24 cellular contexts compared by ENCODE assay signal in genomic region chr15:80498652-80499051, GRCh38.
DNase-seq lines count a peak whose midpoint lies in the region; ATAC-seq, FAIRE-seq and TF ChIP-seq lines count a peak whose summit lies in the region.
"Had no signal": no experiment of that assay in that cellular context is flagged by ENCODE, and none has a peak within 500 bp of the region (broad histone marks: within the 10 kb centered on the region; RNA-seq: fewer than 3 reads in every experiment).

No MANE protein-coding gene starts in this region.

- H3K4me1 ChIP-seq in astrocyte (ENCODE audit: insufficient read depth, low read length) (peaks cover 17% of the 10 kb centered on the region), esophagus muscularis mucosa (peaks cover 3 to 53% (median 35%) of the 10 kb centered on the region in 4 donors), uterus (no peaks in the 10 kb centered on the region), HepG2 (ENCODE audit: insufficient read depth, low read length) (peaks cover 31% of the 10 kb centered on the region)

- H3K27me3 Mint-ChIP-seq in astrocyte (ENCODE audit: low read depth, unreplicated experiment) (no peaks in the 10 kb centered on the region), nephron (ENCODE audit: low read depth) (peaks cover 4% of the 10 kb centered on the region)
- H3K27me3 Mint-ChIP-seq: CD4-positive, CD25-positive, alpha-beta regulatory T cell had no signal

- H3K9me3 ChIP-seq in astrocyte (ENCODE audit: insufficient read depth, low read depth, low read length) (no peaks in the 10 kb centered on the region), esophagus muscularis mucosa (no peaks in the 10 kb centered on the region), uterus (no peaks in the 10 kb centered on the region), HepG2 (ENCODE audit: low read length) (no peaks in the 10 kb centered on the region)
- H3K9me3 ChIP-seq: BLaER1, SJCRH30 had no signal

- no peak overlapping the region for H2AFZ ChIP-seq in astrocyte (ENCODE audit: low read depth, low read length)
- H2AFZ ChIP-seq in HepG2 (ENCODE audit: low read length): no peak overlapping the region
- H2AFZ ChIP-seq: PC-9 had no signal

- no peaks in the 10 kb centered on the region for H3K36me3 Mint-ChIP-seq in astrocyte (ENCODE audit: low read depth, unreplicated experiment)
- peaks cover 6% of the 10 kb centered on the region for H3K36me3 Mint-ChIP-seq in nephron (ENCODE audit: low read depth)
- H3K36me3 Mint-ChIP-seq: IgD-negative memory B cell had no signal

- H3K4me3 ChIP-seq in astrocyte (ENCODE audit: insufficient read depth, low read depth, low read length): no peak overlapping the region
- no peak overlapping the region for H3K4me3 ChIP-seq in esophagus muscularis mucosa
- H3K4me3 ChIP-seq in uterus: no peak overlapping the region
- no peak overlapping the region for H3K4me3 ChIP-seq in HepG2 (replicated peaks in 1 of 3; ENCODE audit: insufficient read depth in 1 of 3, low read depth in 2 of 3, low read length in 3 of 3)
- H3K4me3 ChIP-seq: BLaER1, PC-9, SJCRH30 had no signal

- H3K36me3 ChIP-seq in astrocyte (ENCODE audit: insufficient read depth, low read length) (no peaks in the 10 kb centered on the region), esophagus muscularis mucosa (no peaks in the 10 kb centered on the region), uterus (no peaks in the 10 kb centered on the region), HepG2 (replicated peaks in 1 of 2; ENCODE audit: control insufficient read depth in 1 of 2, insufficient read depth in 2 of 2, low read length in 2 of 2) (no peaks in the 10 kb centered on the region)
- H3K36me3 ChIP-seq: SJCRH30 had no signal

- no peak for ATAC-seq in HG03571 (IDR thresholded peaks at IDR 0.05; ENCODE audit: unreplicated experiment)
- ATAC-seq in HepG2: no peak
- no peak for ATAC-seq in HG02678 (IDR thresholded peaks at IDR 0.05; ENCODE audit: unreplicated experiment)
- ATAC-seq: Right ventricle myocardium inferior had no signal

- H3K4me1 Mint-ChIP-seq in astrocyte (ENCODE audit: low read depth, unreplicated experiment): peaks cover 36% of the 10 kb centered on the region
- H3K4me1 Mint-ChIP-seq in nephron: peaks cover 83% of the 10 kb centered on the region
- H3K4me1 Mint-ChIP-seq: CD4-positive, CD25-positive, alpha-beta regulatory T cell; IgD-negative memory B cell had no signal

- no peak for TF ChIP-seq CTCF in astrocyte (IDR thresholded peaks at IDR 0.05; ENCODE audit: insufficient read depth, low read depth, low read length)
- TF ChIP-seq CTCF in esophagus muscularis mucosa (IDR thresholded peaks at IDR 0.05): no peak
- no peak for TF ChIP-seq CTCF in nephron (IDR thresholded peaks at IDR 0.05; ENCODE audit: unreplicated experiment in 3 of 3)
- TF ChIP-seq CTCF in uterus (IDR thresholded peaks at IDR 0.05): no peak
- no peak for TF ChIP-seq CTCF in HepG2 (CRISPR knock-in tag; IDR thresholded peaks at IDR 0.05)

- no peak overlapping the region for H3K27ac ChIP-seq in astrocyte (ENCODE audit: low read depth, low read length)
- no peak overlapping the region for H3K27ac ChIP-seq in esophagus muscularis mucosa (replicated peaks in 1 of 4)
- peak overlapping the region; percentile 18 to 31 for H3K27ac ChIP-seq in uterus
- no peak overlapping the region for H3K27ac ChIP-seq in HepG2 (ENCODE audit: extremely low read length, insufficient read depth, low read length)
- H3K27ac ChIP-seq: BLaER1, KMS-11, PC-9, SJCRH30 had no signal

- H3K9ac ChIP-seq in astrocyte (ENCODE audit: low read length): no peak overlapping the region
- H3K9ac ChIP-seq in HepG2 (ENCODE audit: insufficient read depth, low read depth, low read length): no peak overlapping the region
- H3K9ac ChIP-seq: BLaER1, KMS-11 had no signal

- CTCF ChIA-PET in HepG2 (lab: Yijun Ruan, JAX; ENCODE audit: low intra/inter-chr PET ratio, low total read pairs): no interaction called here

- DNase-seq in astrocyte (ENCODE audit: low read depth) (no peak), esophagus muscularis mucosa (ENCODE audit: extremely low spot score) (peak; percentile 31), uterus (no peak), HepG2 (ENCODE audit: low spot score) (no peak)
- DNase-seq: CD4-positive, CD25-positive, alpha-beta regulatory T cell; DMS153; DND-41; MM.1S; NCI-H1694; NCI-H2029 treated with DMSO at 0.1 percent for 48 hours; NCI-H2227 treated with DMSO at 0.1 percent for 48 hours; NCI-H526 treated with DMSO at 0.1 percent for 48 hours; PC-9; SJCRH30 had no signal

- H4K20me1 ChIP-seq in astrocyte (ENCODE audit: insufficient read depth, low read length) (no peaks in the 10 kb centered on the region), HepG2 (ENCODE audit: insufficient read depth, low read length) (no peaks in the 10 kb centered on the region)
- H4K20me1 ChIP-seq: BLaER1 had no signal

- TF ChIP-seq POLR2A in esophagus muscularis mucosa (IDR thresholded peaks at IDR 0.05; ENCODE audit: low read depth) (no peak), uterus (IDR thresholded peaks at IDR 0.05) (no peak), HepG2 (IDR thresholded peaks at IDR 0.05; ENCODE audit: insufficient read depth in 1 of 2, low read depth in 2 of 2, low read length in 2 of 2) (no peak)

- H3K27ac Mint-ChIP-seq in astrocyte (ENCODE audit: unreplicated experiment): peak overlapping the region; percentile 59
- peak overlapping the region in 2 of 3 experiments; percentile 22 to 50 for H3K27ac Mint-ChIP-seq in nephron
- H3K27ac Mint-ChIP-seq: CD4-positive, CD25-positive, alpha-beta regulatory T cell; IgD-negative memory B cell had no signal

- H3K27me3 ChIP-seq in astrocyte (ENCODE audit: insufficient read depth, low read length) (no peaks in the 10 kb centered on the region), esophagus muscularis mucosa (no peaks in the 10 kb centered on the region), uterus (no peaks in the 10 kb centered on the region), HepG2 (ENCODE audit: control insufficient read depth in 1 of 2, insufficient read depth in 2 of 2, low read length in 2 of 2) (no peaks in the 10 kb centered on the region)
- H3K27me3 ChIP-seq: BLaER1 had no signal

- TF ChIP-seq EP300 in esophagus muscularis mucosa (IDR thresholded peaks at IDR 0.05): no peak
- no peak for TF ChIP-seq EP300 in HepG2 (IDR thresholded peaks at IDR 0.05; ENCODE audit: low read depth in 2 of 2, low read length in 2 of 2)
- no peak for TF ChIP-seq EP300 in HepG2 (CRISPR knock-in tag; IDR thresholded peaks at IDR 0.05; ENCODE audit: borderline replicate concordance)

- no peak overlapping the region for H3K4me3 Mint-ChIP-seq in astrocyte (ENCODE audit: unreplicated experiment)
- no peak overlapping the region for H3K4me3 Mint-ChIP-seq in nephron
- H3K4me3 Mint-ChIP-seq: CD4-positive, CD25-positive, alpha-beta regulatory T cell had no signal

- in situ Hi-C loops in HepG2 (cut with HindIII; ENCODE audit: extremely low pct_ligation_motif_present, low pct_unique_long_range_greater_than_20kb): no loop called here

- 77% methylated on average over 4 of the region's 4 CpGs for WGBS in esophagus muscularis mucosa
- 86% methylated on average over 4 of the region's 4 CpGs for WGBS in HepG2 (ENCODE audit: low lambda C conversion rate)

- FAIRE-seq in astrocyte (lab: Jason Lieb, UNC): no peak
- FAIRE-seq in HepG2 (lab: Jason Lieb, UNC): no peak
- FAIRE-seq: A204.1, GM12892, GM19239 had no signal

- H3K79me2 ChIP-seq in astrocyte (ENCODE audit: insufficient read depth, low read length) (no peaks in the 10 kb centered on the region), HepG2 (ENCODE audit: insufficient read depth, low read length) (no peaks in the 10 kb centered on the region)

- H3K4me2 ChIP-seq in astrocyte (ENCODE audit: low read length): no peak overlapping the region
- no peak overlapping the region for H3K4me2 ChIP-seq in HepG2 (ENCODE audit: low read depth, low read length)
- H3K4me2 ChIP-seq: BLaER1, KMS-11, PC-9 had no signal

- H3K9me3 Mint-ChIP-seq in astrocyte (ENCODE audit: unreplicated experiment): peaks cover 2% of the 10 kb centered on the region
- no peaks in the 10 kb centered on the region for H3K9me3 Mint-ChIP-seq in nephron

- BruUV-seq in HepG2 (replicated peaks; lab: Mats Ljungman, UMichigan): no TSS peak

- POLR2A ChIA-PET in HepG2 (lab: Yijun Ruan, JAX): no interaction called here

- TF ChIP-seq RAD21 in HepG2 (CRISPR knock-in tag; IDR thresholded peaks at IDR 0.05): no peak

- intact Hi-C loops in esophagus muscularis mucosa (cut with DNase I): no loop called here
- intact Hi-C loops in uterus (cut with DNase I; ENCODE audit: low total_unique reads): no loop called here
- intact Hi-C loops in HepG2 (cut with micrococcal nuclease; ENCODE audit: unreplicated experiment): no loop called here

TF ChIP-seq in HepG2, 621 proteins besides CTCF, POLR2A, EP300 and RAD21 (continues in another document):
- TF ChIP-seq ZBTB37 (CRISPR knock-in tag; IDR thresholded peaks at IDR 0.05) (no peak), ZNF574 (CRISPR knock-in tag; IDR thresholded peaks at IDR 0.05) (no peak)

Comparison
In these comparisons a context has a peak if more than half of its experiments do, and no peak if none do; other contexts are left out.
1. H3K27ac ChIP-seq: peak in uterus (2 of 2); none in astrocyte (single experiment), esophagus muscularis mucosa (0 of 4) and HepG2 (single experiment).